In genomic region chr18:46917808-46918600, GRCh38 we compare ENCODE assay signal across 8 cellular contexts. TPM values are rescaled to one million over a fixed set of nuclear protein-coding genes. Genes with fewer than 3 reads are reported as not detected.
DNase-seq lines count a peak whose midpoint lies in the region; ATAC-seq and TF ChIP-seq lines count a peak whose summit lies in the region.

No MANE protein-coding gene starts in this region.

- no peaks in the 10 kb centered on the region for H3K36me3 ChIP-seq in right atrium auricular region

- peak; percentile 9 for ATAC-seq in GM21423 (IDR thresholded peaks at IDR 0.05; ENCODE audit: unreplicated experiment)
- no peak for ATAC-seq in activated naive CD4-positive, alpha-beta T cell treated with anti-CD3 and anti-CD28 coated beads, Interleukin-2, amount 50 U/mL, for 72 hours

- peak overlapping the region; percentile 70 for H3K4me3 ChIP-seq in LNCaP clone FGC (ENCODE audit: low read depth, low read length)
- H3K4me3 ChIP-seq in right atrium auricular region: peak overlapping the region; percentile 81 to 88

- peak; percentile 47 for DNase-seq in EH (ENCODE audit: low read depth)
- DNase-seq in LNCaP clone FGC (ENCODE audit: low read depth): no peak
- no peak for DNase-seq in activated naive CD4-positive, alpha-beta T cell treated with anti-CD3 and anti-CD28 coated beads, Interleukin-2, amount 50 U/mL, for 72 hours (ENCODE audit: low spot score in 2 of 2)
- no peak for DNase-seq in right atrium auricular region (ENCODE audit: low spot score)
- peak; percentile 28 for DNase-seq in putamen (ENCODE audit: low spot score)
- no peak for DNase-seq in NCI-H1694 (lab: John Stamatoyannopoulos, UW)
- no peak for DNase-seq in islet precursor cell

- no peaks in the 10 kb centered on the region for H3K27me3 ChIP-seq in right atrium auricular region

- H3K9me3 ChIP-seq in right atrium auricular region: no peaks in the 10 kb centered on the region

- peak overlapping the region; percentile 79 to 86 for H3K27ac Mint-ChIP-seq in activated naive CD4-positive, alpha-beta T cell treated with anti-CD3 and anti-CD28 coated beads, Interleukin-2, amount 50 U/mL, for 72 hours

- peaks cover 5 to 46% of the 10 kb centered on the region in 2 donors for H3K36me3 Mint-ChIP-seq in activated naive CD4-positive, alpha-beta T cell treated with anti-CD3 and anti-CD28 coated beads, Interleukin-2, amount 50 U/mL, for 72 hours

- no peaks in the 10 kb centered on the region for H3K9me3 Mint-ChIP-seq in activated naive CD4-positive, alpha-beta T cell treated with anti-CD3 and anti-CD28 coated beads, Interleukin-2, amount 50 U/mL, for 72 hours

- peak overlapping the region; percentile 88 to 90 for H3K27ac ChIP-seq in right atrium auricular region

- no peak for TF ChIP-seq CTCF in LNCaP clone FGC (IDR thresholded peaks at IDR 0.05; ENCODE audit: control insufficient read depth, extremely low read depth, insufficient read depth)
- TF ChIP-seq CTCF in right atrium auricular region (IDR thresholded peaks at IDR 0.05): no peak

- H3K4me1 ChIP-seq in right atrium auricular region: peaks cover 0 to 32% of the 10 kb centered on the region in 2 donors

RNA-seq across cellular contexts. Expression of gene KATNAL2, which starts 0.6 kb away (rescaled TPM):
- total RNA-seq in activated naive CD4-positive, alpha-beta T cell treated with anti-CD3 and anti-CD28 coated beads, Interleukin-2, amount 50 U/mL, for 72 hours: 1 to 10 TPM in 1 of 2 donors, under 1 TPM in 1; 0.88 to 2.0 TPM
- total RNA-seq in right atrium auricular region: 1 to 10 TPM; 2.2 to 3.7 TPM

RNA-seq across cellular contexts. Expression of gene PIAS2, which starts 0.7 kb away (rescaled TPM):
- 10 to 100 TPM; 29.7 to 47.6 TPM for total RNA-seq in activated naive CD4-positive, alpha-beta T cell treated with anti-CD3 and anti-CD28 coated beads, Interleukin-2, amount 50 U/mL, for 72 hours
- 10 to 100 TPM; 14.3 to 14.9 TPM for total RNA-seq in right atrium auricular region

Comparison
In these comparisons a context has a peak if more than half of its experiments do, and no peak if none do; other contexts are left out.
1. DNase-seq: peak in EH (single experiment) and putamen (single experiment); none in LNCaP clone FGC (single experiment), activated naive CD4-positive, alpha-beta T cell treated with anti-CD3 and anti-CD28 coated beads, Interleukin-2, amount 50 U/mL, for 72 hours (0 of 2), right atrium auricular region (single experiment), NCI-H1694 (single experiment) and islet precursor cell (single experiment).